ENCODE assay signal across 17 cellular contexts in genomic region chr11:2704356-2704755, GRCh38. TPM values are rescaled to one million over a fixed set of nuclear protein-coding genes. Genes with fewer than 3 reads are reported as not detected.
DNase-seq lines count a peak whose midpoint lies in the region; ATAC-seq and TF ChIP-seq lines count a peak whose summit lies in the region.
"Had no signal": no experiment of that assay in that cellular context is flagged by ENCODE, and none has a peak within 500 bp of the region (broad histone marks: within the 10 kb centered on the region; RNA-seq: fewer than 3 reads in every experiment).

No MANE protein-coding gene starts in this region.

- H3K9me3 Mint-ChIP-seq in progenitor cell of endocrine pancreas (ENCODE audit: low read depth), result no peaks in the 10 kb centered on the region
- H3K9me3 Mint-ChIP-seq in MCF 10A (ENCODE audit: unreplicated experiment), result no peaks in the 10 kb centered on the region

- WGBS in mesenchymal stem cell, result 92% methylated on average over 6 of the region's 6 CpGs

- peak overlapping the region in 1 of 2 experiments; percentile 31 for H3K18ac ChIP-seq in mesenchymal stem cell (ENCODE audit: low read depth in 1 of 2, low read length in 2 of 2)

- no peak for ATAC-seq in GM19324 (IDR thresholded peaks at IDR 0.05; ENCODE audit: low FRiP score, unreplicated experiment)
- ATAC-seq: K562 had no signal

- H3K4me2 ChIP-seq in BLaER1 (peak overlapping the region; percentile 94), mesenchymal stem cell (ENCODE audit: low read length, poor library complexity, severe bottlenecking) (no peak overlapping the region)
- H3K4me2 ChIP-seq: PC-9 had no signal

- H3K27ac ChIP-seq in BLaER1, result peak overlapping the region; percentile 88
- peak overlapping the region; percentile 86 for H3K27ac ChIP-seq in SK-N-MC
- H3K27ac ChIP-seq in mesenchymal stem cell (ENCODE audit: low read length, poor library complexity, severe bottlenecking), result no peak overlapping the region
- H3K27ac ChIP-seq: PC-9 had no signal

- no peaks in the 10 kb centered on the region for H3K36me3 ChIP-seq in BLaER1
- H3K36me3 ChIP-seq in SK-N-MC (ENCODE audit: insufficient read depth, low read length), result no peaks in the 10 kb centered on the region
- peaks cover 0 to 3% of the 10 kb centered on the region in 2 experiments for H3K36me3 ChIP-seq in mesenchymal stem cell (ENCODE audit: control insufficient read depth in 1 of 2, insufficient read depth in 2 of 2, low read depth in 1 of 2, low read length in 2 of 2)

- POLR2A ChIA-PET in MCF 10A (lab: Yijun Ruan, JAX), result no interaction called here

- BruUV-seq in MCF 10A (replicated peaks; lab: Mats Ljungman, UMichigan), result no TSS peak

- TF ChIP-seq CTCF in progenitor cell of endocrine pancreas (IDR thresholded peaks at IDR 0.05; ENCODE audit: unreplicated experiment) (no peak), MCF 10A (IDR thresholded peaks at IDR 0.05; ENCODE audit: unreplicated experiment) (no peak)

- H4K91ac ChIP-seq in mesenchymal stem cell (ENCODE audit: low read length), result peak overlapping the region; percentile 4

- CTCF ChIA-PET in MCF 10A (lab: Yijun Ruan, JAX), result no interaction called here

- no peak overlapping the region for H3K4me3 ChIP-seq in BLaER1
- no peak overlapping the region for H3K4me3 ChIP-seq in SK-N-MC
- H3K4me3 ChIP-seq in mesenchymal stem cell (ENCODE audit: insufficient read depth in 1 of 2, low read depth in 1 of 2, low read length in 2 of 2), result no peak overlapping the region
- H3K4me3 ChIP-seq: K562, PC-9 had no signal

- H2BK12ac ChIP-seq in mesenchymal stem cell (ENCODE audit: low read length in 2 of 2), result peak overlapping the region in 1 of 2 experiments; percentile 3

- no peak overlapping the region for H2BK15ac ChIP-seq in mesenchymal stem cell (ENCODE audit: low read depth, poor library complexity, severe bottlenecking)

- H3K4me1 ChIP-seq in BLaER1, result peaks cover 61% of the 10 kb centered on the region
- peaks cover 29% of the 10 kb centered on the region for H3K4me1 ChIP-seq in mesenchymal stem cell (ENCODE audit: control insufficient read depth, insufficient read depth, low read depth, low read length)

- no peak for DNase-seq in SK-N-MC (ENCODE audit: low read depth, low spot score)
- no peak for DNase-seq in mesenchymal stem cell
- no peak for DNase-seq in progenitor cell of endocrine pancreas (ENCODE audit: low spot score, unreplicated experiment)
- DNase-seq in MCF 10A (ENCODE audit: unreplicated experiment), result no peak
- DNase-seq in stimulated activated CD8-positive, alpha-beta memory T cell treated with anti-CD3 and anti-CD28 coated beads, Interleukin-4, amount 100 ng/mL, for 48 hours, result no peak
- DNase-seq: C1 segment of cervical spinal cord, GDM1, GOT3, NCI-H1436, NCI-H2029, NCI-H2171 treated with DMSO at 0.1 percent for 48 hours, NCI-H510A, NCI-H82, PC-9 had no signal

- H2AK5ac ChIP-seq in mesenchymal stem cell (ENCODE audit: low read length, severe bottlenecking), result peak overlapping the region; percentile 18

- H2AFZ ChIP-seq in mesenchymal stem cell (ENCODE audit: low read depth, low read length), result no peak overlapping the region
- H2AFZ ChIP-seq: PC-9 had no signal

- H3K9me3 ChIP-seq in BLaER1, result peaks cover 18% of the 10 kb centered on the region
- H3K9me3 ChIP-seq in SK-N-MC (ENCODE audit: low read depth, low read length), result no peaks in the 10 kb centered on the region
- peaks cover 6% of the 10 kb centered on the region for H3K9me3 ChIP-seq in mesenchymal stem cell (ENCODE audit: control insufficient read depth, low read length)

- no peak overlapping the region for H2BK5ac ChIP-seq in mesenchymal stem cell (ENCODE audit: low read depth, low read length, poor library complexity, severe bottlenecking)

- H3K79me1 ChIP-seq in mesenchymal stem cell (replicated peaks; ENCODE audit: low read length, poor library complexity, severe bottlenecking), result no peaks in the 10 kb centered on the region

- intact Hi-C loops in MCF 10A (cut with micrococcal nuclease), result no loop called here

- H3K27ac Mint-ChIP-seq in progenitor cell of endocrine pancreas, result peak overlapping the region; percentile 64
- no peak overlapping the region for H3K27ac Mint-ChIP-seq in MCF 10A (ENCODE audit: low read depth, unreplicated experiment)

- H3K36me3 Mint-ChIP-seq in progenitor cell of endocrine pancreas (ENCODE audit: insufficient read depth) (no peaks in the 10 kb centered on the region), MCF 10A (ENCODE audit: insufficient read depth, unreplicated experiment) (no peaks in the 10 kb centered on the region)

- H3K27me3 Mint-ChIP-seq in progenitor cell of endocrine pancreas (peaks cover 10% of the 10 kb centered on the region), MCF 10A (ENCODE audit: insufficient read depth, unreplicated experiment) (no peaks in the 10 kb centered on the region)

- H3K4me1 Mint-ChIP-seq in progenitor cell of endocrine pancreas (ENCODE audit: low read depth) (peaks cover 15% of the 10 kb centered on the region), MCF 10A (ENCODE audit: insufficient read depth, unreplicated experiment) (no peaks in the 10 kb centered on the region)

- no peak overlapping the region for H3K14ac ChIP-seq in mesenchymal stem cell (ENCODE audit: low read length in 2 of 2)

- H3K4ac ChIP-seq in mesenchymal stem cell (ENCODE audit: low read depth in 1 of 2, low read length in 2 of 2), result peak overlapping the region in 1 of 2 experiments; percentile 37

- H2BK120ac ChIP-seq in mesenchymal stem cell (ENCODE audit: low read depth, low read length), result no peak overlapping the region

- H3K23ac ChIP-seq in mesenchymal stem cell (ENCODE audit: low read length in 2 of 2), result no peak overlapping the region

- H3K4me3 Mint-ChIP-seq in progenitor cell of endocrine pancreas (ENCODE audit: low read depth) (no peak overlapping the region), MCF 10A (ENCODE audit: unreplicated experiment) (no peak overlapping the region)

- peak overlapping the region; percentile 5 for H4K8ac ChIP-seq in mesenchymal stem cell (ENCODE audit: low read length)

- peak overlapping the region; percentile 67; the same call in 1 of the 2 replicates for H3K9ac ChIP-seq in BLaER1
- H3K9ac ChIP-seq in SK-N-MC (ENCODE audit: insufficient read length), result no peak overlapping the region
- no peak overlapping the region for H3K9ac ChIP-seq in mesenchymal stem cell (ENCODE audit: low read length)

- H4K20me1 ChIP-seq in BLaER1, result peaks cover 4% of the 10 kb centered on the region

- H3K27me3 ChIP-seq in BLaER1 (no peaks in the 10 kb centered on the region), mesenchymal stem cell (ENCODE audit: control insufficient read depth in 1 of 2, insufficient read depth in 1 of 2, low read length in 2 of 2) (peaks cover 0 to 31% of the 10 kb centered on the region in 2 experiments)

RNA-seq across cellular contexts. Expression of gene KCNQ1OT1, which starts 4.6 kb away (rescaled TPM):
- 0.08 TPM for polyA plus RNA-seq in mesenchymal stem cell (2013, experiment 1 of 2)
- 0.05 TPM for polyA plus RNA-seq in mesenchymal stem cell (2013, experiment 2 of 2)
- 18.0 and 18.7 TPM in 2 replicates for total RNA-seq in progenitor cell of endocrine pancreas
- total RNA-seq in MCF 10A (2022), result 1.3 and 1.7 TPM in 2 replicates
